In genomic region chr2:239463541-239464165, GRCh38 we compare ENCODE assay signal across 18 cellular contexts.
A peak's percentile ranks its signal among the peaks of the same experiment; 100 is the strongest.
DNase-seq lines count a peak whose midpoint lies in the region; ATAC-seq and TF ChIP-seq lines count a peak whose summit lies in the region.
"Had no signal": no experiment of that assay in that cellular context is flagged by ENCODE, and none has a peak within 500 bp of the region (broad histone marks: within the 10 kb centered on the region; RNA-seq: fewer than 3 reads in every experiment).

No MANE protein-coding gene starts in this region.

- H3K4me1 ChIP-seq in H9 (ENCODE audit: insufficient read depth, low read length): no peaks in the 10 kb centered on the region
- H3K4me1 ChIP-seq: body of pancreas had no signal

- no peak overlapping the region for H4K91ac ChIP-seq in H9 (ENCODE audit: insufficient read length, low read depth, low read length)

- no peak overlapping the region for H3K27ac ChIP-seq in H9 (ENCODE audit: insufficient read length, low read depth, low read length)
- H3K27ac ChIP-seq: body of pancreas, KMS-11 had no signal

- no peak overlapping the region for H3K27ac Mint-ChIP-seq in H9
- H3K27ac Mint-ChIP-seq: CD8-positive, alpha-beta T cell had no signal

- peaks cover 3% of the 10 kb centered on the region for H4K20me1 ChIP-seq in H9 (ENCODE audit: control insufficient read depth, insufficient read depth, insufficient read length)

- no peak overlapping the region for H3K4ac ChIP-seq in H9 (ENCODE audit: low read depth, low read length)

- H3K79me2 ChIP-seq in H9 (ENCODE audit: insufficient read depth, low read length): no peaks in the 10 kb centered on the region; the same call in 1 of the 2 replicates

- H3K4me3 Mint-ChIP-seq in H9: no peak overlapping the region
- H3K4me3 Mint-ChIP-seq: CD8-positive, alpha-beta T cell; GM23338 had no signal

- no peak overlapping the region for H3K9ac ChIP-seq in H9 (ENCODE audit: extremely low read depth, insufficient read length, low read length)
- H3K9ac ChIP-seq: KMS-11 had no signal

- no peak overlapping the region for H3T11ph ChIP-seq in H9 (ENCODE audit: low read length)

- no peaks in the 10 kb centered on the region for H3K27me3 ChIP-seq in H9 (ENCODE audit: insufficient read depth, low read length)
- H3K27me3 ChIP-seq: body of pancreas had no signal

- no peak overlapping the region for H2AFZ ChIP-seq in H9 (ENCODE audit: low read length)
- H2AFZ ChIP-seq: GM23338 had no signal

- H3K18ac ChIP-seq in H9 (ENCODE audit: insufficient read length, low read depth, low read length): no peak overlapping the region

- ATAC-seq in sciatic nerve: peak; percentile 3
- ATAC-seq in GM18498 (IDR thresholded peaks at IDR 0.05; ENCODE audit: unreplicated experiment): no peak
- ATAC-seq: body of pancreas; CD8-positive, alpha-beta T cell; GM23338 had no signal

- no peaks in the 10 kb centered on the region for H3K9me3 Mint-ChIP-seq in H9
- H3K9me3 Mint-ChIP-seq: CD8-positive, alpha-beta T cell; GM23338 had no signal

- H3K4me1 Mint-ChIP-seq in H9: no peaks in the 10 kb centered on the region
- H3K4me1 Mint-ChIP-seq: GM23338 had no signal

- H3K36me3 Mint-ChIP-seq in H9 (ENCODE audit: insufficient read depth in 1 of 3, low read depth in 3 of 3): no peaks in the 10 kb centered on the region
- H3K36me3 Mint-ChIP-seq: CD8-positive, alpha-beta T cell had no signal

- no CpG with 5 or more reads among the region's 16 CpGs for WGBS in H9 (ENCODE audit: extremely low coverage, insufficient read length, low lambda C conversion rate)

- no peak overlapping the region for H3K4me2 ChIP-seq in H9 (ENCODE audit: insufficient read depth, insufficient read length, low read length)
- H3K4me2 ChIP-seq: GM23338, KMS-11 had no signal

- no peak overlapping the region for H3K23ac ChIP-seq in H9 (ENCODE audit: insufficient read length, low read depth, low read length)

- no peaks in the 10 kb centered on the region for H3K79me1 ChIP-seq in H9 (ENCODE audit: insufficient read depth, low read depth, low read length, poor library complexity, severe bottlenecking)

- no peak overlapping the region for H3K56ac ChIP-seq in H9 (ENCODE audit: insufficient read length, low read depth, low read length)

- H2BK20ac ChIP-seq in H9 (ENCODE audit: low read depth, low read length, poor library complexity, severe bottlenecking): no peak overlapping the region

- no peaks in the 10 kb centered on the region for H3K27me3 Mint-ChIP-seq in H9 (ENCODE audit: low read depth)

- no peak overlapping the region for H2BK12ac ChIP-seq in H9 (ENCODE audit: insufficient read length, low read depth, low read length)

- H3K23me2 ChIP-seq in H9 (ENCODE audit: insufficient read length, low read depth, low read length, poor library complexity, severe bottlenecking): no peaks in the 10 kb centered on the region

- H4K8ac ChIP-seq in H9 (replicated peaks; ENCODE audit: insufficient read length, low read depth, low read length): no peak overlapping the region

- no peak overlapping the region for H2AK5ac ChIP-seq in H9 (ENCODE audit: insufficient read length, low read length)

- H3K14ac ChIP-seq in H9 (ENCODE audit: insufficient read depth, low read length): no peak overlapping the region

- DNase-seq in H9 (peak; percentile 24), NCI-H345 treated with DMSO at 0.1 percent for 48 hours (lab: John Stamatoyannopoulos, UW; ENCODE audit: unreplicated experiment) (peak; percentile 31), cardiac septum (ENCODE audit: low spot score) (peak; percentile 61), sciatic nerve (ENCODE audit: low spot score) (peak; percentile 54), amniotic stem cell (lab: John Stamatoyannopoulos, UW) (no peak), SHP77 (lab: John Stamatoyannopoulos, UW) (no peak)
- DNase-seq: activated CD4-positive, alpha-beta T cell treated with anti-CD3 and anti-CD28 coated beads, Interleukin-2, amount 50 U/mL, for 1 hour; activated gamma-delta T cell; body of pancreas; CD8-positive, alpha-beta T cell; effector CD4-positive, alpha-beta T cell; foreskin fibroblast; NCI-H2081 treated with DMSO at 0.1 percent for 48 hours; OCI-M1; stimulated activated naive CD4-positive, alpha-beta T cell had no signal

- no peaks in the 10 kb centered on the region for H3K9me3 ChIP-seq in H9 (ENCODE audit: control insufficient read depth, low read depth, low read length)
- H3K9me3 ChIP-seq: body of pancreas had no signal

- H2BK5ac ChIP-seq in H9 (ENCODE audit: insufficient read length, low read length): no peak overlapping the region

- intact Hi-C loops in cardiac septum (cut with DNase I): no loop called here
- intact Hi-C loops in sciatic nerve (cut with DNase I): no loop called here

- H2BK120ac ChIP-seq in H9 (ENCODE audit: low read depth, low read length, poor library complexity, severe bottlenecking): no peak overlapping the region

- TF ChIP-seq CTCF in H9 (conservative IDR thresholded peaks at IDR 0.05): no peak

- no peak overlapping the region for H4K5ac ChIP-seq in H9 (ENCODE audit: insufficient read length, low read depth, low read length)

- H2BK15ac ChIP-seq in H9 (ENCODE audit: low read depth, low read length): no peak overlapping the region

Comparison
In these comparisons a context has a peak if more than half of its experiments do, and no peak if none do; other contexts are left out.
1. DNase-seq: peak in H9 (single experiment), NCI-H345 treated with DMSO at 0.1 percent for 48 hours (single experiment), cardiac septum (single experiment) and sciatic nerve (single experiment); none in amniotic stem cell (single experiment) and SHP77 (0 of 2).